21 cellular contexts compared by ENCODE assay signal in genomic region chr2:102233132-102233884, GRCh38. TPM values are rescaled to one million over a fixed set of nuclear protein-coding genes. Genes with fewer than 3 reads are reported as not detected.
A peak's percentile ranks its signal among the peaks of the same experiment; 100 is the strongest.
DNase-seq lines count a peak whose midpoint lies in the region; ATAC-seq and TF ChIP-seq lines count a peak whose summit lies in the region.
"Had no signal": no experiment of that assay in that cellular context is flagged by ENCODE, and none has a peak within 500 bp of the region (broad histone marks: within the 10 kb centered on the region; RNA-seq: fewer than 3 reads in every experiment).

No MANE protein-coding gene starts in this region.

- no peaks in the 10 kb centered on the region for H3K36me3 ChIP-seq in GM23338 (ENCODE audit: insufficient read depth)
- H3K36me3 ChIP-seq: BE2C had no signal

- peak; percentile 54 for DNase-seq in activated CD8-positive, alpha-beta memory T cell treated with anti-CD3 and anti-CD28 coated beads for 24 hours
- no peak for DNase-seq in activated CD8-positive, alpha-beta memory T cell treated with anti-CD3 and anti-CD28 coated beads, Interleukin-2, amount 50 U/mL, for 48 hours
- DNase-seq in GM23338 (ENCODE audit: low spot score) (peak; percentile 45), iPS-NIHi7 (ENCODE audit: extremely low spot score) (peak; percentile 63)
- no peak for DNase-seq in activated naive CD8-positive, alpha-beta T cell treated with anti-CD3 and anti-CD28 coated beads for 36 hours
- DNase-seq in stimulated activated naive CD8-positive, alpha-beta T cell treated with anti-CD3 and anti-CD28 coated beads, Interleukin-15, amount 100 ng/mL, for 72 hours: no peak
- DNase-seq: BE2C, COR-L47, DMS 273 treated with DMSO at 0.1 percent for 48 hours, DND-41, MM.1S, NCI-H1092, NCI-H146, NCI-H2029 treated with DMSO at 0.1 percent for 48 hours, NCI-H2171, PC-3, RPMI8226 had no signal

- no peak overlapping the region for H3K4me3 ChIP-seq in GM23338

- no peak overlapping the region for H2AFZ ChIP-seq in GM23338

- peak; percentile 33 to 39; a peak in 3 of 4 replicates for TF ChIP-seq CTCF in GM23338 (conservative IDR thresholded peaks at IDR 0.05; ENCODE audit: low read depth in 2 of 2)

- no peaks in the 10 kb centered on the region for H3K79me2 ChIP-seq in GM23338 (replicated peaks; ENCODE audit: insufficient read depth)

- H3F3A ChIP-seq in GM23338 (replicated peaks; ENCODE audit: low read depth): no peaks in the 10 kb centered on the region

- H3K27me3 ChIP-seq in GM23338 (ENCODE audit: insufficient read depth): no peaks in the 10 kb centered on the region
- H3K27me3 ChIP-seq: BE2C had no signal

- ATAC-seq in GM23338: peak; percentile 80
- no peak for ATAC-seq in GM19023 (IDR thresholded peaks at IDR 0.05; ENCODE audit: unreplicated experiment)
- no peak for ATAC-seq in GM19467 (IDR thresholded peaks at IDR 0.05; ENCODE audit: unreplicated experiment)
- ATAC-seq in stimulated activated naive CD8-positive, alpha-beta T cell treated with anti-CD3 and anti-CD28 coated beads, Interleukin-15, amount 100 ng/mL, for 72 hours: no peak
- ATAC-seq: HCT116, PC-3 had no signal

- peaks cover 3% of the 10 kb centered on the region; the same call in 1 of the 2 replicates for H3K9me2 ChIP-seq in GM23338 (ENCODE audit: insufficient read depth)

- no peaks in the 10 kb centered on the region for H3K9me3 Mint-ChIP-seq in GM23338
- peaks cover 4% of the 10 kb centered on the region for H3K9me3 Mint-ChIP-seq in activated naive CD8-positive, alpha-beta T cell treated with anti-CD3 and anti-CD28 coated beads for 36 hours
- H3K9me3 Mint-ChIP-seq in stimulated activated naive CD8-positive, alpha-beta T cell treated with anti-CD3 and anti-CD28 coated beads, Interleukin-15, amount 100 ng/mL, for 72 hours: peaks cover 0 to 3% of the 10 kb centered on the region in 2 donors
- H3K9me3 Mint-ChIP-seq: CD4-positive, CD25-positive, alpha-beta regulatory T cell had no signal

- no peak overlapping the region for H3K4me2 ChIP-seq in GM23338

- H3K27me3 Mint-ChIP-seq in GM23338 (ENCODE audit: insufficient read depth, low read depth, poor library complexity): peaks cover 1% of the 10 kb centered on the region
- H3K27me3 Mint-ChIP-seq in activated naive CD8-positive, alpha-beta T cell treated with anti-CD3 and anti-CD28 coated beads for 36 hours: no peaks in the 10 kb centered on the region
- H3K27me3 Mint-ChIP-seq in stimulated activated naive CD8-positive, alpha-beta T cell treated with anti-CD3 and anti-CD28 coated beads, Interleukin-15, amount 100 ng/mL, for 72 hours: peaks cover 7% of the 10 kb centered on the region
- H3K27me3 Mint-ChIP-seq: CD4-positive, CD25-positive, alpha-beta regulatory T cell had no signal

- H4K20me1 ChIP-seq in GM23338 (replicated peaks; ENCODE audit: insufficient read depth): no peaks in the 10 kb centered on the region

- H3K4me1 ChIP-seq in GM23338 (ENCODE audit: insufficient read depth): peaks cover 1% of the 10 kb centered on the region
- H3K4me1 ChIP-seq: BE2C had no signal

- no peaks in the 10 kb centered on the region for H3K36me3 Mint-ChIP-seq in GM23338 (ENCODE audit: low read depth)
- peaks cover 1% of the 10 kb centered on the region for H3K36me3 Mint-ChIP-seq in activated naive CD8-positive, alpha-beta T cell treated with anti-CD3 and anti-CD28 coated beads for 36 hours
- H3K36me3 Mint-ChIP-seq: CD4-positive, CD25-positive, alpha-beta regulatory T cell had no signal

- peaks cover 4% of the 10 kb centered on the region; the same call in 2 of the 3 replicates for H3K4me1 Mint-ChIP-seq in GM23338
- H3K4me1 Mint-ChIP-seq in activated naive CD8-positive, alpha-beta T cell treated with anti-CD3 and anti-CD28 coated beads for 36 hours: peaks cover 46% of the 10 kb centered on the region
- peaks cover 64% of the 10 kb centered on the region for H3K4me1 Mint-ChIP-seq in stimulated activated naive CD8-positive, alpha-beta T cell treated with anti-CD3 and anti-CD28 coated beads, Interleukin-15, amount 100 ng/mL, for 72 hours

- H3K27ac ChIP-seq in GM23338 (ENCODE audit: low read depth): no peak overlapping the region

- no peak overlapping the region for H3K4me3 Mint-ChIP-seq in GM23338
- no peak overlapping the region for H3K4me3 Mint-ChIP-seq in activated naive CD8-positive, alpha-beta T cell treated with anti-CD3 and anti-CD28 coated beads for 36 hours
- H3K4me3 Mint-ChIP-seq in stimulated activated naive CD8-positive, alpha-beta T cell treated with anti-CD3 and anti-CD28 coated beads, Interleukin-15, amount 100 ng/mL, for 72 hours: no peak overlapping the region
- H3K4me3 Mint-ChIP-seq: CD4-positive, CD25-positive, alpha-beta regulatory T cell had no signal

- no peak overlapping the region for H3K27ac Mint-ChIP-seq in GM23338
- H3K27ac Mint-ChIP-seq in activated naive CD8-positive, alpha-beta T cell treated with anti-CD3 and anti-CD28 coated beads for 36 hours: peak overlapping the region; percentile 47
- H3K27ac Mint-ChIP-seq in stimulated activated naive CD8-positive, alpha-beta T cell treated with anti-CD3 and anti-CD28 coated beads, Interleukin-15, amount 100 ng/mL, for 72 hours: no peak overlapping the region

TF ChIP-seq in GM23338, 12 proteins besides CTCF, POLR2A, EP300 and RAD21 (continues in another document):
- TF ChIP-seq, protein P1, sequence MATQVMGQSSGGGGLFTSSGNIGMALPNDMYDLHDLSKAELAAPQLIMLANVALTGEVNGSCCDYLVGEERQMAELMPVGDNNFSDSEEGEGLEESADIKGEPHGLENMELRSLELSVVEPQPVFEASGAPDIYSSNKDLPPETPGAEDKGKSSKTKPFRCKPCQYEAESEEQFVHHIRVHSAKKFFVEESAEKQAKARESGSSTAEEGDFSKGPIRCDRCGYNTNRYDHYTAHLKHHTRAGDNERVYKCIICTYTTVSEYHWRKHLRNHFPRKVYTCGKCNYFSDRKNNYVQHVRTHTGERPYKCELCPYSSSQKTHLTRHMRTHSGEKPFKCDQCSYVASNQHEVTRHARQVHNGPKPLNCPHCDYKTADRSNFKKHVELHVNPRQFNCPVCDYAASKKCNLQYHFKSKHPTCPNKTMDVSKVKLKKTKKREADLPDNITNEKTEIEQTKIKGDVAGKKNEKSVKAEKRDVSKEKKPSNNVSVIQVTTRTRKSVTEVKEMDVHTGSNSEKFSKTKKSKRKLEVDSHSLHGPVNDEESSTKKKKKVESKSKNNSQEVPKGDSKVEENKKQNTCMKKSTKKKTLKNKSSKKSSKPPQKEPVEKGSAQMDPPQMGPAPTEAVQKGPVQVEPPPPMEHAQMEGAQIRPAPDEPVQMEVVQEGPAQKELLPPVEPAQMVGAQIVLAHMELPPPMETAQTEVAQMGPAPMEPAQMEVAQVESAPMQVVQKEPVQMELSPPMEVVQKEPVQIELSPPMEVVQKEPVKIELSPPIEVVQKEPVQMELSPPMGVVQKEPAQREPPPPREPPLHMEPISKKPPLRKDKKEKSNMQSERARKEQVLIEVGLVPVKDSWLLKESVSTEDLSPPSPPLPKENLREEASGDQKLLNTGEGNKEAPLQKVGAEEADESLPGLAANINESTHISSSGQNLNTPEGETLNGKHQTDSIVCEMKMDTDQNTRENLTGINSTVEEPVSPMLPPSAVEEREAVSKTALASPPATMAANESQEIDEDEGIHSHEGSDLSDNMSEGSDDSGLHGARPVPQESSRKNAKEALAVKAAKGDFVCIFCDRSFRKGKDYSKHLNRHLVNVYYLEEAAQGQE (IDR thresholded peaks at IDR 0.05; ENCODE audit: unreplicated experiment): no peak

RNA-seq across cellular contexts. Expression of gene IL1RL2, which starts 46.5 kb away (rescaled TPM):
- not detected in 2 replicates for total RNA-seq in GM23338 (2014; rRNA removed; shearing (Covaris generic))
- polyA plus RNA-seq in GM23338 (2016; fragmentation: Nextera tagmentation; extraction: Ambion mirVana): not detected in 2 replicates
- total RNA-seq in activated naive CD8-positive, alpha-beta T cell treated with anti-CD3 and anti-CD28 coated beads for 36 hours: under 1 TPM in 1 of 2 experiments, not detected in 1; 0.25 TPM
- total RNA-seq: CD4-positive, CD25-positive, alpha-beta regulatory T cell had no signal
- polyA plus RNA-seq: CD4-positive, CD25-positive, alpha-beta regulatory T cell had no signal

Comparison
In these comparisons a context has a peak if more than half of its experiments do, and no peak if none do; other contexts are left out.
1. DNase-seq: peak in activated CD8-positive, alpha-beta memory T cell treated with anti-CD3 and anti-CD28 coated beads for 24 hours (single experiment), GM23338 (single experiment) and iPS-NIHi7 (single experiment); none in activated CD8-positive, alpha-beta memory T cell treated with anti-CD3 and anti-CD28 coated beads, Interleukin-2, amount 50 U/mL, for 48 hours (single experiment), activated naive CD8-positive, alpha-beta T cell treated with anti-CD3 and anti-CD28 coated beads for 36 hours (single experiment) and stimulated activated naive CD8-positive, alpha-beta T cell treated with anti-CD3 and anti-CD28 coated beads, Interleukin-15, amount 100 ng/mL, for 72 hours (0 of 2).